ENCODE assay signal across 11 cellular contexts in genomic region chr5:104890767-104891166, GRCh38.
"Had no signal": no experiment of that assay in that cellular context is flagged by ENCODE, and none has a peak within 500 bp of the region (broad histone marks: within the 10 kb centered on the region; RNA-seq: fewer than 3 reads in every experiment).

No MANE protein-coding gene starts in this region.

- H3K9me3 ChIP-seq: HAP-1 had no signal

- FAIRE-seq: H1, H54 had no signal

- H3K4me3 ChIP-seq: GM23248, GM23338, HAP-1 had no signal

- ATAC-seq: GM23338, HCT116 had no signal

- H3K36me3 ChIP-seq: HAP-1 had no signal

- H3K9ac ChIP-seq: GM23248 had no signal

- H3K4me2 ChIP-seq: GM23338 had no signal

- H3K27ac ChIP-seq: GM23248 had no signal

- H2AFZ ChIP-seq: GM23248, GM23338 had no signal

- DNase-seq: GM23248, GOT3, H7, H9, HCEC 1CT, HFFc6 had no signal
